Comparison of ENCODE assay signal across 1 cellular context in genomic region chr17:42026821-42027539, GRCh38.
TF ChIP-seq lines count a peak whose summit lies in the region.

No MANE protein-coding gene starts in this region.

TF ChIP-seq in GM12878, 131 proteins besides CTCF, POLR2A, EP300 and RAD21:
- TF ChIP-seq ZNF217 (IDR thresholded peaks at IDR 0.05): no peak
- TF ChIP-seq SUPT20H (IDR thresholded peaks at IDR 0.05; ENCODE audit: borderline replicate concordance, control insufficient read depth, low read depth, low read length): no peak
- TF ChIP-seq POU2F2 (IDR thresholded peaks at IDR 0.05; ENCODE audit: borderline replicate concordance, low read depth, low read length): no peak
- TF ChIP-seq E2F4 (IDR thresholded peaks at IDR 0.05; ENCODE audit: low read depth, low read length): no peak
- no peak for TF ChIP-seq NR2F1 (conservative IDR thresholded peaks at IDR 0.05)
- no peak for TF ChIP-seq ZSCAN29 (IDR thresholded peaks at IDR 0.05)
- no peak for TF ChIP-seq REST (IDR thresholded peaks at IDR 0.05; ENCODE audit: low read depth, low read length)
- no peak for TF ChIP-seq BRCA1 (IDR thresholded peaks at IDR 0.05; ENCODE audit: low read depth, low read length)
- no peak for TF ChIP-seq HDAC2 (IDR thresholded peaks at IDR 0.05)
- no peak for TF ChIP-seq PAX5 (IDR thresholded peaks at IDR 0.05; ENCODE audit: borderline replicate concordance, low read depth, low read length)
